In the genomic region with DNA sequence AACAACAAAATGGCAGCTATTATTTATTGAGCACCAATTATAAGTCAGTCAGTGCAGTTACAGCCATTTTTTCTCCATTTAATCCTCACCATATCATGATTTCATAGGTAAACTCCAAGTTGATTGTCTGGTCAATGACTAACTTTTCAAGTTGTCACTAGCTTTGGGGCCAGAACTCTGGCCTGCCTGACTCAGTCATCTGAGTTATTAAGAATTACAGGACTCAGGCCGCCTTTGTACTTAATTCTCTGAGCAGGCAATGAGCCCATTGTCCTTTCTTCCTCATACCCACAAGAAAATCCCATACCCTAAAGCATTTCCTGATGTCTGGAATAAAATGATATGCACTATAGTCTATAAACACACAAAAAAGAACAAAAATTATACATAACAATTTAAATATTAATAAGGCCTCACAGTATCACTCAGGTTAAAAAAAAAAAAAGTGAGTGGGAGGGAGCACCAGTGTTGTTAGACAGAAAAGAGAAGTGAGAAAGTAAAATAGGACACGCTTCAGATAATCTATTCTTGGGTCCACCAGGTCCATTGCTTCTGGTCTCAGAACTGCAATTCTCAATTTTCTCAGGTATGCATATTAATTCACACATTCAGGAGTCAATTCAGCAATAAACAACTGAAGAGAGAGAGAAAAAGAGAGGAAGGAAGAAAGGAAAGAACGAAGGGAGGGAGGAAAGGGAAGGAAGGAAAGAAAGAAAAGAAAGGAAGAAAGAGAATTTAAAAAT, we compare ENCODE assay signal across 9 cellular contexts.
A peak's percentile ranks its signal among the peaks of the same experiment; 100 is the strongest.
DNase-seq lines count a peak whose midpoint lies in the region; ATAC-seq, FAIRE-seq and TF ChIP-seq lines count a peak whose summit lies in the region.
"Had no signal": no experiment of that assay in that cellular context is flagged by ENCODE, and none has a peak within 500 bp of the region (broad histone marks: within the 10 kb centered on the region; RNA-seq: fewer than 3 reads in every experiment).

No MANE protein-coding gene starts in this region.

- H3K4me1 ChIP-seq in BLaER1 treated with 17β-estradiol and CSF1 and Interleukin-3, amounts not matched to agents 10 nM and 100 nM: peaks cover 21 to 36% (median 25%) of the 10 kb centered on the region in 10 experiments

- peak overlapping the region; percentile 11 to 65 (median 43); a peak in 20 of 22 replicates for H3K4me2 ChIP-seq in BLaER1 treated with 17β-estradiol and CSF1 and Interleukin-3, amounts not matched to agents 10 nM and 100 nM

- H3K27me3 ChIP-seq in BLaER1 treated with 17β-estradiol and CSF1 and Interleukin-3, amounts not matched to agents 10 nM and 100 nM: no peaks in the 10 kb centered on the region

- in situ Hi-C loops in SK-MEL-5 (cut with HindIII; ENCODE audit: low pct_unique_long_range_greater_than_20kb, low sequenced_read_pairs): no loop called here

- H4K20me1 ChIP-seq in BLaER1 treated with 17β-estradiol and CSF1 and Interleukin-3, amounts not matched to agents 10 nM and 100 nM: peaks cover 13 to 53% (median 32%) of the 10 kb centered on the region in 11 experiments; a peak in 16 of 22 replicates

- H3K4me3 ChIP-seq in BLaER1 treated with 17β-estradiol and CSF1 and Interleukin-3, amounts not matched to agents 10 nM and 100 nM: no peak overlapping the region

- DNase-seq in SK-MEL-5 (ENCODE audit: low read depth, low spot score): peak; percentile 81
- no peak for DNase-seq in GM12892 (ENCODE audit: insufficient read length)
- DNase-seq in GM19238 (ENCODE audit: insufficient read length, low spot score): no peak
- no peak for DNase-seq in C1 segment of cervical spinal cord (lab: John Stamatoyannopoulos, UW)
- DNase-seq in NCI-H345 treated with DMSO at 0.1 percent for 48 hours (lab: John Stamatoyannopoulos, UW; ENCODE audit: unreplicated experiment): no peak

- peaks cover 12 to 59% (median 31%) of the 10 kb centered on the region in 11 experiments; a peak in 21 of 22 replicates for H3K36me3 ChIP-seq in BLaER1 treated with 17β-estradiol and CSF1 and Interleukin-3, amounts not matched to agents 10 nM and 100 nM

- no peaks in the 10 kb centered on the region for H3K9me3 ChIP-seq in BLaER1 treated with 17β-estradiol and CSF1 and Interleukin-3, amounts not matched to agents 10 nM and 100 nM (replicated peaks in 1 of 11)

- FAIRE-seq in GM12892 (lab: Jason Lieb, UNC): no peak

- TF ChIP-seq POLR2A in GM12892 (IDR thresholded peaks at IDR 0.05; ENCODE audit: low read depth, low read length): no peak

- ATAC-seq in GM19372 (IDR thresholded peaks at IDR 0.05; ENCODE audit: low read depth, unreplicated experiment) (peak; percentile 73), HG02981 (IDR thresholded peaks at IDR 0.05; ENCODE audit: unreplicated experiment) (peak; percentile 76)
- ATAC-seq: HCT116 had no signal

- H3K27ac ChIP-seq in BLaER1 treated with 17β-estradiol and CSF1 and Interleukin-3, amounts not matched to agents 10 nM and 100 nM: no peak overlapping the region

- no peak overlapping the region for H3K9ac ChIP-seq in BLaER1 treated with 17β-estradiol and CSF1 and Interleukin-3, amounts not matched to agents 10 nM and 100 nM
